Comparison of ENCODE assay signal across 8 cellular contexts in genomic region chr6:31834367-31834703, GRCh38. TPM values are rescaled to one million over a fixed set of nuclear protein-coding genes. Genes with fewer than 3 reads are reported as not detected.
DNase-seq lines count a peak whose midpoint lies in the region; ATAC-seq and TF ChIP-seq lines count a peak whose summit lies in the region.

No MANE protein-coding gene starts in this region.

- TF ChIP-seq POLR2A in Peyer's patch (IDR thresholded peaks at IDR 0.05), result peak; percentile 38 to 50

- H3K36me3 ChIP-seq in Karpas-422 (ENCODE audit: insufficient read depth, low read length) (peaks cover 41% of the 10 kb centered on the region), Peyer's patch (peaks cover 0 to 23% (median 0%) of the 10 kb centered on the region in 3 donors), left ventricle myocardium inferior (peaks cover 28% of the 10 kb centered on the region)

- peak overlapping the region; percentile 17; the same call in 1 of the 2 replicates for H2AFZ ChIP-seq in Karpas-422 (ENCODE audit: low read length)

- peaks cover 55% of the 10 kb centered on the region for H3K4me1 ChIP-seq in Karpas-422 (ENCODE audit: low read length)
- peaks cover 7 to 53% (median 22%) of the 10 kb centered on the region in 4 donors for H3K4me1 ChIP-seq in Peyer's patch
- H3K4me1 ChIP-seq in left ventricle myocardium inferior, result peaks cover 75% of the 10 kb centered on the region

- H3K27ac ChIP-seq in Karpas-422 (ENCODE audit: low read length), result peak overlapping the region; percentile 94
- H3K27ac ChIP-seq in Peyer's patch, result peak overlapping the region; percentile 94 to 97 (median 96)
- H3K27ac ChIP-seq in angular gyrus (ENCODE audit: low read depth, low read length), result peak overlapping the region; percentile 97
- peak overlapping the region; percentile 97 for H3K27ac ChIP-seq in left ventricle myocardium inferior (replicated peaks)

- intact Hi-C loops in left ventricle myocardium inferior (cut with micrococcal nuclease) (no loop called here), posterior vena cava (cut with DNase I) (loop anchor here (5.0 to 10.0 kb wide), 3 partner anchors 67 to 152 kb away; partner anchors contain the start of gene LY6G5C (in 2 of the 2))

- H3K4me3 ChIP-seq in Karpas-422 (ENCODE audit: low read length) (peak overlapping the region; percentile 99), Peyer's patch (peak overlapping the region; percentile 76 to 97 (median 90)), left ventricle myocardium inferior (peak overlapping the region; percentile 99)

- peak overlapping the region; percentile 91 for H3K4me2 ChIP-seq in Karpas-422 (ENCODE audit: low read depth, low read length, poor library complexity, severe bottlenecking)

- TF ChIP-seq CTCF in AG09319 (IDR thresholded peaks at IDR 0.05; ENCODE audit: low read depth, low read length) (no peak), Peyer's patch (IDR thresholded peaks at IDR 0.05) (no peak), left ventricle myocardium inferior (IDR thresholded peaks at IDR 0.05; ENCODE audit: borderline replicate concordance) (no peak)

- ATAC-seq in GM18909 (IDR thresholded peaks at IDR 0.05; ENCODE audit: poor library complexity, unreplicated experiment), result peak; percentile 42

- H3K9me3 ChIP-seq in Karpas-422 (ENCODE audit: low read length) (no peaks in the 10 kb centered on the region), Peyer's patch (no peaks in the 10 kb centered on the region), left ventricle myocardium inferior (replicated peaks) (no peaks in the 10 kb centered on the region)

- H3K27me3 ChIP-seq in Karpas-422 (ENCODE audit: low read length) (no peaks in the 10 kb centered on the region), Peyer's patch (no peaks in the 10 kb centered on the region), left ventricle myocardium inferior (ENCODE audit: low read depth) (no peaks in the 10 kb centered on the region)

- peaks cover 24% of the 10 kb centered on the region; the same call in 1 of the 2 replicates for H4K20me1 ChIP-seq in Karpas-422 (ENCODE audit: insufficient read depth, low read depth, low read length)

- H3K79me2 ChIP-seq in Karpas-422 (ENCODE audit: low read length), result peaks cover 66% of the 10 kb centered on the region

- DNase-seq in AG09319 (ENCODE audit: extremely low read depth, low read depth), result peak; percentile 60
- peak; percentile 93 for DNase-seq in Karpas-422
- peak; percentile 74 to 92 (median 90) for DNase-seq in Peyer's patch
- peak; percentile 90 for DNase-seq in left ventricle myocardium inferior
- DNase-seq in posterior vena cava (ENCODE audit: low spot score), result peak; percentile 95
- no peak for DNase-seq in superior temporal gyrus (ENCODE audit: extremely low spot score)

- no peaks in the 10 kb centered on the region for H3K9me2 ChIP-seq in Karpas-422 (replicated peaks; ENCODE audit: insufficient read depth, low read length)

- peak overlapping the region; percentile 100 for H3K9ac ChIP-seq in Karpas-422 (ENCODE audit: low read length)

RNA-seq across cellular contexts. Expression of gene HSPA1B, which starts 6.8 kb away (rescaled TPM):
- total RNA-seq in Karpas-422 (2014; rRNA removed; shearing (Covaris generic); ENCODE audit: low replicate concordance), result 78.6 and 143 TPM in 2 replicates
- total RNA-seq in Peyer's patch, result 100 to 1,000 TPM in 3 of 4 donors, 10 to 100 TPM in 1; 85.7 to 199 (median 146) TPM
- 184 TPM for total RNA-seq in left ventricle myocardium inferior
- total RNA-seq in posterior vena cava, result 100 to 1,000 TPM in 1 of 2 donors, 10 to 100 TPM in 1; 89.8 to 106 TPM

RNA-seq across cellular contexts. Expression of gene HSPA1A, which starts 19.0 kb away (rescaled TPM):
- 0.32 TPM in 1 of 2 replicates, not detected in the other for total RNA-seq in Karpas-422 (2014; rRNA removed; shearing (Covaris generic); ENCODE audit: low replicate concordance)
- 100 to 1,000 TPM in 1 of 4 donors, 10 to 100 TPM in 3; 38.1 to 123 (median 67.0) TPM for total RNA-seq in Peyer's patch
- total RNA-seq in left ventricle myocardium inferior, result 271 TPM
- total RNA-seq in posterior vena cava, result 100 to 1,000 TPM; 157 to 187 TPM

RNA-seq across cellular contexts. Expression of gene HSPA1L, which starts 19.3 kb away (rescaled TPM):
- 0.72 TPM in 1 of 2 replicates, not detected in the other for total RNA-seq in Karpas-422 (2014; rRNA removed; shearing (Covaris generic); ENCODE audit: low replicate concordance)
- total RNA-seq in Peyer's patch (1 to 10 TPM in 2 of 4 donors, under 1 TPM in 1, not detected in 1; 0.88 to 1.7 (median 1.5) TPM), left ventricle myocardium inferior (2.2 TPM), posterior vena cava (1 to 10 TPM; 1.4 to 1.7 TPM)

RNA-seq across cellular contexts. Expression of gene LSM2, which starts 27.6 kb away (rescaled TPM):
- 44.9 and 57.4 TPM in 2 replicates for total RNA-seq in Karpas-422 (2014; rRNA removed; shearing (Covaris generic); ENCODE audit: low replicate concordance)
- total RNA-seq in Peyer's patch (10 to 100 TPM; 11.8 to 42.9 (median 19.1) TPM), left ventricle myocardium inferior (19.4 TPM), posterior vena cava (10 to 100 TPM; 38.7 to 39.7 TPM)

RNA-seq across cellular contexts. Expression of gene NEU1, which starts 28.3 kb away (rescaled TPM):
- 23.7 and 38.7 TPM in 2 replicates for total RNA-seq in Karpas-422 (2014; rRNA removed; shearing (Covaris generic); ENCODE audit: low replicate concordance)
- total RNA-seq in Peyer's patch, result 100 to 1,000 TPM in 1 of 4 donors, 10 to 100 TPM in 3; 11.6 to 100 (median 81.8) TPM
- total RNA-seq in left ventricle myocardium inferior, result 26.0 TPM
- total RNA-seq in posterior vena cava, result 10 to 100 TPM; 22.2 to 29.0 TPM

Comparison
In these comparisons a context has a peak if more than half of its experiments do, and no peak if none do; other contexts are left out.
1. RNA of gene HSPA1A, which starts 19.0 kb away (total RNA-seq): 271 TPM in left ventricle myocardium inferior (single experiment), 157 to 187 TPM in posterior vena cava and 38.1 to 123 TPM in Peyer's patch; 0.32 TPM in Karpas-422; every median in the first group is over 10 times any median in the second.
2. Peak in every context shown above with its lines, with median percentiles within 50 percentile points of each other: H3K27ac ChIP-seq and H3K4me3 ChIP-seq.